14 cellular contexts compared by ENCODE assay signal in genomic region chr15:63482874-63483323, GRCh38. TPM values are rescaled to one million over a fixed set of nuclear protein-coding genes. Genes with fewer than 3 reads are reported as not detected.
A peak's percentile ranks its signal among the peaks of the same experiment; 100 is the strongest.
DNase-seq lines count a peak whose midpoint lies in the region; ATAC-seq and TF ChIP-seq lines count a peak whose summit lies in the region.
"Had no signal": no experiment of that assay in that cellular context is flagged by ENCODE, and none has a peak within 500 bp of the region (broad histone marks: within the 10 kb centered on the region; RNA-seq: fewer than 3 reads in every experiment).

No MANE protein-coding gene starts in this region.

- no peak for ATAC-seq in CD4-positive, CD25-positive, alpha-beta regulatory T cell (ENCODE audit: low read depth in 2 of 2)
- ATAC-seq in right lobe of liver: peak; percentile 13 to 57 (median 43)
- ATAC-seq in natural killer cell: no peak

- no peaks in the 10 kb centered on the region for H3K36me3 Mint-ChIP-seq in CD4-positive, CD25-positive, alpha-beta regulatory T cell
- H3K36me3 Mint-ChIP-seq in natural killer cell: no peaks in the 10 kb centered on the region
- H3K36me3 Mint-ChIP-seq: CD8-positive, alpha-beta memory T cell had no signal

- 26% methylated on average over 7 of the region's 7 CpGs for WGBS in right lobe of liver (ENCODE audit: insufficient coverage, low coverage, low lambda C conversion rate, missing lambda C conversion rate)

- no peak for TF ChIP-seq POLR2A in right lobe of liver (IDR thresholded peaks at IDR 0.05)

- peak overlapping the region; percentile 61 for H3K27ac ChIP-seq in CD4-positive, CD25-positive, alpha-beta regulatory T cell (ENCODE audit: insufficient read depth, low read length, poor library complexity, severe bottlenecking)
- peak overlapping the region; percentile 26 to 37 (median 27) for H3K27ac ChIP-seq in right lobe of liver
- H3K27ac ChIP-seq in WERI-Rb-1: no peak overlapping the region

- H3K4me1 Mint-ChIP-seq in CD4-positive, CD25-positive, alpha-beta regulatory T cell: peaks cover 25 to 93% (median 60%) of the 10 kb centered on the region in 4 donors
- peaks cover 10 to 12% of the 10 kb centered on the region in 2 donors for H3K4me1 Mint-ChIP-seq in natural killer cell

- H3K27ac Mint-ChIP-seq in CD4-positive, CD25-positive, alpha-beta regulatory T cell: peak overlapping the region in 2 of 3 donors; percentile 26 to 99
- H3K27ac Mint-ChIP-seq in natural killer cell: no peak overlapping the region

- H3K36me3 ChIP-seq in CD4-positive, CD25-positive, alpha-beta regulatory T cell (ENCODE audit: control insufficient read depth, insufficient read depth, low read length): no peaks in the 10 kb centered on the region
- H3K36me3 ChIP-seq in right lobe of liver: no peaks in the 10 kb centered on the region
- no peaks in the 10 kb centered on the region for H3K36me3 ChIP-seq in WERI-Rb-1

- DNase-seq in CD4-positive, CD25-positive, alpha-beta regulatory T cell: no peak
- peak; percentile 79 for DNase-seq in NCI-H69 (lab: John Stamatoyannopoulos, UW)
- peak; percentile 86 for DNase-seq in amniotic epithelial cell (ENCODE audit: low read depth)
- DNase-seq in right lobe of liver: no peak
- no peak for DNase-seq in ureter (ENCODE audit: low spot score)
- no peak for DNase-seq in SK-N-DZ (ENCODE audit: low spot score)
- no peak for DNase-seq in natural killer cell
- DNase-seq in WERI-Rb-1: no peak
- DNase-seq: CD8-positive, alpha-beta memory T cell; IMR-90; NCI-H1436; NCI-H526 treated with DMSO at 0.1 percent for 48 hours; stimulated activated naive CD4-positive, alpha-beta T cell; T1000 had no signal

- no peaks in the 10 kb centered on the region for H3K9me3 Mint-ChIP-seq in CD4-positive, CD25-positive, alpha-beta regulatory T cell
- no peaks in the 10 kb centered on the region for H3K9me3 Mint-ChIP-seq in natural killer cell
- H3K9me3 Mint-ChIP-seq: CD8-positive, alpha-beta memory T cell had no signal

- no peaks in the 10 kb centered on the region for H3K27me3 Mint-ChIP-seq in CD4-positive, CD25-positive, alpha-beta regulatory T cell
- no peaks in the 10 kb centered on the region for H3K27me3 Mint-ChIP-seq in natural killer cell (ENCODE audit: low read depth in 2 of 2)
- H3K27me3 Mint-ChIP-seq: CD8-positive, alpha-beta memory T cell had no signal

- H3K4me1 ChIP-seq in CD4-positive, CD25-positive, alpha-beta regulatory T cell (ENCODE audit: control insufficient read depth, insufficient read depth, low read length, poor library complexity, severe bottlenecking): peaks cover 78% of the 10 kb centered on the region
- peaks cover 0 to 2% (median 0%) of the 10 kb centered on the region in 4 donors for H3K4me1 ChIP-seq in right lobe of liver

- no peak for TF ChIP-seq CTCF in right lobe of liver (IDR thresholded peaks at IDR 0.05)
- no peak for TF ChIP-seq CTCF in natural killer cell (IDR thresholded peaks at IDR 0.05)
- no peak for TF ChIP-seq CTCF in WERI-Rb-1 (IDR thresholded peaks at IDR 0.05; ENCODE audit: low read depth, low read length)

- intact Hi-C loops in right lobe of liver (cut with DNase I): no loop called here
- intact Hi-C loops in natural killer cell (cut with micrococcal nuclease): no loop called here

- H3K9me3 ChIP-seq in CD4-positive, CD25-positive, alpha-beta regulatory T cell (ENCODE audit: control insufficient read depth in 2 of 2, low read length in 2 of 2): no peaks in the 10 kb centered on the region
- no peaks in the 10 kb centered on the region for H3K9me3 ChIP-seq in right lobe of liver
- H3K9me3 ChIP-seq in WERI-Rb-1 (ENCODE audit: severe bottlenecking): no peaks in the 10 kb centered on the region

- H3K4me3 ChIP-seq in CD4-positive, CD25-positive, alpha-beta regulatory T cell (ENCODE audit: low read depth, low read length): no peak overlapping the region
- H3K4me3 ChIP-seq in right lobe of liver: peak overlapping the region in 1 of 3 donors; percentile 1
- H3K4me3 ChIP-seq in WERI-Rb-1 (ENCODE audit: low read depth, low read length): no peak overlapping the region

- H3K4me3 Mint-ChIP-seq in CD4-positive, CD25-positive, alpha-beta regulatory T cell: peak overlapping the region in 2 of 4 donors; percentile 26 to 28
- no peak overlapping the region for H3K4me3 Mint-ChIP-seq in natural killer cell

- H3K27me3 ChIP-seq in CD4-positive, CD25-positive, alpha-beta regulatory T cell (ENCODE audit: control insufficient read depth, insufficient read depth, low read length): no peaks in the 10 kb centered on the region
- H3K27me3 ChIP-seq in right lobe of liver (no peaks in the 10 kb centered on the region), WERI-Rb-1 (ENCODE audit: insufficient read depth, low read depth, severe bottlenecking) (no peaks in the 10 kb centered on the region)

RNA-seq across cellular contexts. Expression of gene USP3, which starts 21.5 kb away (rescaled TPM):
- 223 TPM for total RNA-seq in CD4-positive, CD25-positive, alpha-beta regulatory T cell
- 10 to 100 TPM; 49.5 to 57.2 (median 55.3) TPM for polyA plus RNA-seq in CD4-positive, CD25-positive, alpha-beta regulatory T cell
- total RNA-seq in right lobe of liver: 10 to 100 TPM; 21.9 to 33.8 (median 24.8) TPM
- 107 TPM for total RNA-seq in ureter
- polyA plus RNA-seq in SK-N-DZ (2014; cell fraction: cytosol; rRNA removed): 39.4 and 44.9 TPM in 2 replicates
- polyA plus RNA-seq in SK-N-DZ (2014; cell fraction: nucleus; rRNA removed): 66.3 and 91.6 TPM in 2 replicates
- 100 to 1,000 TPM; 163 to 187 (median 169) TPM for total RNA-seq in natural killer cell

Comparison
In these comparisons a context has a peak if more than half of its experiments do, and no peak if none do; other contexts are left out.
1. ATAC-seq: peak in right lobe of liver (4 of 4); none in CD4-positive, CD25-positive, alpha-beta regulatory T cell (0 of 2) and natural killer cell (0 of 3).
2. DNase-seq: peak in NCI-H69 (single experiment) and amniotic epithelial cell (single experiment); none in CD4-positive, CD25-positive, alpha-beta regulatory T cell (0 of 3), right lobe of liver (0 of 3), ureter (single experiment), SK-N-DZ (single experiment), natural killer cell (single experiment) and WERI-Rb-1 (single experiment).
3. H3K27ac Mint-ChIP-seq: peak in CD4-positive, CD25-positive, alpha-beta regulatory T cell (2 of 3); none in natural killer cell (0 of 2).